Comparison of ENCODE assay signal across 9 cellular contexts in genomic region chr10:89207801-89208551, GRCh38. TPM values are rescaled to one million over a fixed set of nuclear protein-coding genes. Genes with fewer than 3 reads are reported as not detected.
DNase-seq lines count a peak whose midpoint lies in the region; ATAC-seq, FAIRE-seq and TF ChIP-seq lines count a peak whose summit lies in the region.
"Had no signal": no experiment of that assay in that cellular context is flagged by ENCODE, and none has a peak within 500 bp of the region (broad histone marks: within the 10 kb centered on the region; RNA-seq: fewer than 3 reads in every experiment).

No MANE protein-coding gene starts in this region.

- no peaks in the 10 kb centered on the region for H3K36me3 Mint-ChIP-seq in activated T-helper 1 cell treated with anti-CD3 and anti-CD28 coated beads, Interleukin-12 subunit alpha, Interleukin-12 subunit beta, Interleukin-2, Interleukin-4 antibody, amounts not matched to agents 30 ng/mL and 10 ng/mL and 1 ng/mL, durations not matched to agents 14 hours and 24 hours and 36 hours (ENCODE audit: low read depth)
- no peaks in the 10 kb centered on the region for H3K36me3 Mint-ChIP-seq in neural crest cell (ENCODE audit: low read depth)

- H3K4me1 ChIP-seq in BE2C: no peaks in the 10 kb centered on the region

- no peak for FAIRE-seq in urothelium cell line (lab: Jason Lieb, UNC)
- FAIRE-seq: islet of Langerhans had no signal

- CTCF ChIA-PET in HEK293T (lab: Yijun Ruan, JAX): interaction anchor here (1.1 to 1.7 kb wide), 5 partner anchors 10 to 276 kb away, joined by 3 to 7 read pairs (median 4); no protein-coding TSS in a partner anchor

- peaks cover 15% of the 10 kb centered on the region for H3K4me1 Mint-ChIP-seq in activated T-helper 1 cell treated with anti-CD3 and anti-CD28 coated beads, Interleukin-12 subunit alpha, Interleukin-12 subunit beta, Interleukin-2, Interleukin-4 antibody, amounts not matched to agents 30 ng/mL and 10 ng/mL and 1 ng/mL, durations not matched to agents 14 hours and 24 hours and 36 hours (ENCODE audit: low read depth)
- peaks cover 12% of the 10 kb centered on the region for H3K4me1 Mint-ChIP-seq in neural crest cell

- H3K27ac Mint-ChIP-seq in activated T-helper 1 cell treated with anti-CD3 and anti-CD28 coated beads, Interleukin-12 subunit alpha, Interleukin-12 subunit beta, Interleukin-2, Interleukin-4 antibody, amounts not matched to agents 30 ng/mL and 10 ng/mL and 1 ng/mL, durations not matched to agents 14 hours and 24 hours and 36 hours: peak overlapping the region; percentile 24
- H3K27ac Mint-ChIP-seq in neural crest cell (ENCODE audit: unreplicated experiment): no peak overlapping the region

- H3K27me3 ChIP-seq in BE2C: peaks cover 45% of the 10 kb centered on the region

- H3K9me3 ChIP-seq in BE2C: no peaks in the 10 kb centered on the region

- intact Hi-C loops in activated T-helper 1 cell treated with anti-CD3 and anti-CD28 coated beads, Interleukin-12 subunit alpha, Interleukin-12 subunit beta, Interleukin-2, Interleukin-4 antibody, amounts not matched to agents 30 ng/mL and 10 ng/mL and 1 ng/mL, durations not matched to agents 14 hours and 24 hours and 36 hours (cut with micrococcal nuclease): loop anchor here (2.0 kb wide), 2 partner anchors 45 to 123 kb away; no protein-coding TSS in a partner anchor

- no peak for ATAC-seq in GM21515 (IDR thresholded peaks at IDR 0.05; ENCODE audit: unreplicated experiment)

- peaks cover 34% of the 10 kb centered on the region for H3K27me3 Mint-ChIP-seq in activated T-helper 1 cell treated with anti-CD3 and anti-CD28 coated beads, Interleukin-12 subunit alpha, Interleukin-12 subunit beta, Interleukin-2, Interleukin-4 antibody, amounts not matched to agents 30 ng/mL and 10 ng/mL and 1 ng/mL, durations not matched to agents 14 hours and 24 hours and 36 hours (ENCODE audit: insufficient read depth)
- peaks cover 41% of the 10 kb centered on the region for H3K27me3 Mint-ChIP-seq in neural crest cell (ENCODE audit: low read depth)

- POLR2A ChIA-PET in HEK293T (lab: Yijun Ruan, JAX): interaction anchor here (0.7 kb wide), 1 partner anchor 218 kb away, joined by 3 read pairs; no protein-coding TSS in a partner anchor

- no peaks in the 10 kb centered on the region for H3K36me3 ChIP-seq in BE2C

- TF ChIP-seq CTCF in BE2C (IDR thresholded peaks at IDR 0.05; ENCODE audit: low read depth, low read length): no peak
- no peak for TF ChIP-seq CTCF in neural crest cell (conservative IDR thresholded peaks at IDR 0.05)

- H3K4me3 ChIP-seq in BE2C (ENCODE audit: low read depth, low read length): peak overlapping the region; percentile 63

- H3K4me3 Mint-ChIP-seq in activated T-helper 1 cell treated with anti-CD3 and anti-CD28 coated beads, Interleukin-12 subunit alpha, Interleukin-12 subunit beta, Interleukin-2, Interleukin-4 antibody, amounts not matched to agents 30 ng/mL and 10 ng/mL and 1 ng/mL, durations not matched to agents 14 hours and 24 hours and 36 hours: peak overlapping the region; percentile 81
- peak overlapping the region; percentile 80 for H3K4me3 Mint-ChIP-seq in neural crest cell

- H3K9me3 Mint-ChIP-seq in activated T-helper 1 cell treated with anti-CD3 and anti-CD28 coated beads, Interleukin-12 subunit alpha, Interleukin-12 subunit beta, Interleukin-2, Interleukin-4 antibody, amounts not matched to agents 30 ng/mL and 10 ng/mL and 1 ng/mL, durations not matched to agents 14 hours and 24 hours and 36 hours: no peaks in the 10 kb centered on the region
- H3K9me3 Mint-ChIP-seq in neural crest cell: no peaks in the 10 kb centered on the region

- DNase-seq in BE2C (peak; percentile 32), HEK293T (ENCODE audit: extremely low spot score) (peak; percentile 38), glomerular visceral epithelial cell (ENCODE audit: extremely low spot score) (peak; percentile 3), neural crest cell (ENCODE audit: low read depth, low spot score) (peak; percentile 37), urothelium cell line (ENCODE audit: low spot score) (no peak), NCI-H226 (no peak)
- no peak for DNase-seq in activated T-helper 1 cell treated with anti-CD3 and anti-CD28 coated beads, Interleukin-12 subunit alpha, Interleukin-12 subunit beta, Interleukin-2, Interleukin-4 antibody, amounts not matched to agents 30 ng/mL and 10 ng/mL and 1 ng/mL, durations not matched to agents 14 hours and 24 hours and 36 hours (ENCODE audit: low spot score)

TF ChIP-seq in HEK293T, 16 proteins besides CTCF, POLR2A, EP300 and RAD21:
- TF ChIP-seq SP1 (IDR thresholded peaks at IDR 0.05) (no peak), FOXA1 (IDR thresholded peaks at IDR 0.05) (no peak), PKNOX1 (IDR thresholded peaks at IDR 0.05) (no peak), FOXK2 (IDR thresholded peaks at IDR 0.05) (no peak), HDGF (IDR thresholded peaks at IDR 0.05; ENCODE audit: borderline replicate concordance) (no peak), TARDBP (IDR thresholded peaks at IDR 0.05) (no peak), ARNT (IDR thresholded peaks at IDR 0.05) (no peak), FOXM1 (IDR thresholded peaks at IDR 0.05; ENCODE audit: borderline replicate concordance) (no peak), LEF1 (IDR thresholded peaks at IDR 0.05; ENCODE audit: borderline replicate concordance) (no peak), SUZ12 (IDR thresholded peaks at IDR 0.05) (no peak), L3MBTL2 (conservative IDR thresholded peaks at IDR 0.05) (no peak), ELF4 (IDR thresholded peaks at IDR 0.05) (no peak), ZNF384 (IDR thresholded peaks at IDR 0.05) (no peak), CTBP1 (IDR thresholded peaks at IDR 0.05; ENCODE audit: borderline replicate concordance) (no peak), BHLHE40 (IDR thresholded peaks at IDR 0.05; ENCODE audit: borderline replicate concordance) (no peak), NFRKB (IDR thresholded peaks at IDR 0.05) (no peak)
TF ChIP-seq in HEK293T: peak in this region for 0.

RNA-seq across cellular contexts. Expression of gene CH25H, which starts 0.9 kb away (rescaled TPM):
- polyA plus RNA-seq in BE2C (2012; ENCODE audit: insufficient read depth, insufficient read length, low read depth): not detected
- not detected in 2 replicates for total RNA-seq in activated T-helper 1 cell treated with anti-CD3 and anti-CD28 coated beads, Interleukin-12 subunit alpha, Interleukin-12 subunit beta, Interleukin-2, Interleukin-4 antibody, amounts not matched to agents 30 ng/mL and 10 ng/mL and 1 ng/mL, durations not matched to agents 14 hours and 24 hours and 36 hours
- not detected in 2 replicates for total RNA-seq in neural crest cell

RNA-seq across cellular contexts. Expression of gene LIPA, which starts 43.6 kb away (rescaled TPM):
- 49.2 TPM for polyA plus RNA-seq in BE2C (2012; ENCODE audit: insufficient read depth, insufficient read length, low read depth)
- 5.3 and 6.2 TPM in 2 replicates for total RNA-seq in activated T-helper 1 cell treated with anti-CD3 and anti-CD28 coated beads, Interleukin-12 subunit alpha, Interleukin-12 subunit beta, Interleukin-2, Interleukin-4 antibody, amounts not matched to agents 30 ng/mL and 10 ng/mL and 1 ng/mL, durations not matched to agents 14 hours and 24 hours and 36 hours
- total RNA-seq in neural crest cell: 37.2 and 38.1 TPM in 2 replicates

Comparison
In these comparisons a context has a peak if more than half of its experiments do, and no peak if none do; other contexts are left out.
1. DNase-seq: peak in BE2C (single experiment), HEK293T (single experiment), glomerular visceral epithelial cell (single experiment) and neural crest cell (single experiment); none in activated T-helper 1 cell treated with anti-CD3 and anti-CD28 coated beads, Interleukin-12 subunit alpha, Interleukin-12 subunit beta, Interleukin-2, Interleukin-4 antibody, amounts not matched to agents 30 ng/mL and 10 ng/mL and 1 ng/mL, durations not matched to agents 14 hours and 24 hours and 36 hours (single experiment), urothelium cell line (single experiment) and NCI-H226 (single experiment).